In genomic region chr5:98102926-98103325, GRCh38 we compare ENCODE assay signal across 32 cellular contexts.
"Had no signal": no experiment of that assay in that cellular context is flagged by ENCODE, and none has a peak within 500 bp of the region (broad histone marks: within the 10 kb centered on the region; RNA-seq: fewer than 3 reads in every experiment).

No MANE protein-coding gene starts in this region.

- H3K4me3 ChIP-seq: adrenal gland, body of pancreas, cardiac muscle cell, colonic mucosa, gastroesophageal sphincter, heart right ventricle, hepatocyte had no signal

- H3K4me1 ChIP-seq: adrenal gland, body of pancreas, colonic mucosa, gastroesophageal sphincter, heart right ventricle had no signal

- H2AFZ ChIP-seq: hepatocyte had no signal

- H3K36me3 ChIP-seq: adrenal gland, cardiac muscle cell, colonic mucosa, gastroesophageal sphincter, heart right ventricle had no signal

- DNase-seq: activated CD4-positive, alpha-beta memory T cell treated with anti-CD3 and anti-CD28 coated beads for 36 hours; activated CD4-positive, alpha-beta T cell treated with anti-CD3 and anti-CD28 coated beads for 36 hours; activated CD4-positive, alpha-beta T cell treated with anti-CD3 and anti-CD28 coated beads, Interleukin-2, amount 10 ng/mL, durations not matched to agents 24 days and 14 days; activated CD4-positive, CD25-positive, alpha-beta regulatory T cell; activated CD4-positive, CD25-positive, alpha-beta regulatory T cell treated with anti-CD3 and anti-CD28 coated beads, Interleukin-2, amount 50 U/mL, for 72 hours; activated CD8-positive, alpha-beta memory T cell treated with anti-CD3 and anti-CD28 coated beads, Interleukin-2, amount 10 ng/mL, durations not matched to agents 7 days and 5 days; activated CD8-positive, alpha-beta memory T cell treated with anti-CD3 and anti-CD28 coated beads, Interleukin-2, amount 50 U/mL, for 4 hours; activated CD8-positive, alpha-beta T cell treated with anti-CD3 and anti-CD28 coated beads, Interleukin-2, amount 10 ng/mL, durations not matched to agents 7 days and 5 days; activated effector memory CD4-positive, alpha-beta T cell treated with anti-CD3 and anti-CD28 coated beads, Interleukin-2, amount 50 U/mL, for 16 hours; activated naive CD4-positive, alpha-beta T cell treated with anti-CD3 and anti-CD28 coated beads for 36 hours; activated naive CD8-positive, alpha-beta T cell treated with anti-CD3 and anti-CD28 coated beads for 36 hours; activated naive CD8-positive, alpha-beta T cell treated with anti-CD3 and anti-CD28 coated beads, Interleukin-2, amount 50 U/mL, for 24 hours; activated T-cell treated with anti-CD3 and anti-CD28 coated beads, Interleukin-2, amount 50 U/mL, for 1 hour; activated T-cell treated with anti-CD3 and anti-CD28 coated beads, Interleukin-2, amount 50 U/mL, for 48 hours; adrenal gland; amygdala; aorta; body of pancreas; central memory CD4-positive, alpha-beta T cell; cerebellar nuclear complex; colonic mucosa; effector CD8-positive, alpha-beta T cell; foreskin keratinocyte; heart right ventricle; T-helper 17 cell; T1000 had no signal

- H3K27me3 ChIP-seq: adrenal gland, body of pancreas, cardiac muscle cell, colonic mucosa, foreskin keratinocyte, gastroesophageal sphincter, heart right ventricle, hepatocyte had no signal

- H3K9me3 ChIP-seq: adrenal gland, body of pancreas, colonic mucosa, gastroesophageal sphincter, heart right ventricle had no signal

- FAIRE-seq: endometrium, endothelial cell of umbilical vein had no signal

- H3K4me2 ChIP-seq: hepatocyte had no signal

- H3K27ac ChIP-seq: adrenal gland, body of pancreas, cardiac muscle cell, colonic mucosa, epithelial cell of prostate, foreskin keratinocyte, gastroesophageal sphincter, heart right ventricle, hepatocyte had no signal

- H3K79me2 ChIP-seq: hepatocyte had no signal
